ENCODE assay signal across 15 cellular contexts in the genomic region with DNA sequence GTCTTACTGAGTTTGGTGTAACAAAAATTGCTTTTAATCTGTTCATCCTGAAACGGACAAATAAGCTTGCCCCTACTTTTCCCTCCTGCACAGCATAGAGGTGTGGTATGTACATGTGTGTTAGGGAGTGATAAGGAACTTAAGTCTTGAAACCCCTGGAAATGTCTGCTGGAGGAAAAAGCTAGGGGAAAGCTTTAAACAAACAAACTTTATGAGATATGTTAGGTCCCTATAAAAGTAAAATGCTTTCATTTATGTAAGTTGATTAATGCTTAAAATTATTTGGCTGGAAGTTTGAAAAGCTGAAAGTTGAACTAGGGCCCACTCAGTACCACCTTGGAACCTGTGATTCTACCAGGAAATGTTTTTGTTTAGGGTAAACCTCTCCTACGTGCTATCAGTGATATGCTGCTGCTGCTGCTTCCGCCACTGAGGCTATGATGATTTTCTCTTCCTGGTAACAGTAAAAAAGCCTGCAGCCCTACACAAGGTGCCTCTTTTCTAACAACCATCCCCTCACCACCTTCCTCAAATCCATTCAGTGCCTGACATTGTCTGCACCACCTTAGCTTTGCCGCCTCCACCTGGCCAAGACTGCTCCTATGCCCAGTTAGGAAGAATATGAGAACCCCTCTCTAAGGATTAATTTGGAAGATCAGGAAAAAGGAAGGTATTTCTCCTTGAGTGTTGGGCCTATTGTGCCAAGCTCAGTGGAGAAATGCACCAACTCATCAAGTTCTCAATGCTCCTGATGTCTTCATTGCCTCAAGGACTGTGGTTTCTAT. TPM values are rescaled to one million over a fixed set of nuclear protein-coding genes. Genes with fewer than 3 reads are reported as not detected.
DNase-seq lines count a peak whose midpoint lies in the region; ATAC-seq and TF ChIP-seq lines count a peak whose summit lies in the region.
"Had no signal": no experiment of that assay in that cellular context is flagged by ENCODE, and none has a peak within 500 bp of the region (broad histone marks: within the 10 kb centered on the region; RNA-seq: fewer than 3 reads in every experiment).

No MANE protein-coding gene starts in this region.

- no peaks in the 10 kb centered on the region for H3K9me3 ChIP-seq in neural progenitor cell (ENCODE audit: low read depth)
- H3K9me3 ChIP-seq in testis: no peaks in the 10 kb centered on the region
- H3K9me3 ChIP-seq: A549, adrenal gland, transverse colon had no signal

- ATAC-seq in activated naive CD8-positive, alpha-beta T cell treated with anti-CD3 and anti-CD28 coated beads, Interleukin-2, amount 50 U/mL, for 24 hours: no peak
- ATAC-seq in stimulated activated memory B cell treated with anti-CD40 and anti-IgM and Interleukin-4, amounts not matched to agents 10 μg/mL and 1 μg/mL and 100 μg/mL, for 72 hours: no peak
- ATAC-seq: A549 had no signal

- TF ChIP-seq CTCF in LNCaP clone FGC (IDR thresholded peaks at IDR 0.05; ENCODE audit: control insufficient read depth, extremely low read depth, insufficient read depth) (peak; percentile 34), neural progenitor cell (IDR thresholded peaks at IDR 0.05) (no peak), testis (IDR thresholded peaks at IDR 0.05) (no peak)

- H3K4me1 Mint-ChIP-seq in T-helper 2 cell treated with Interferon-gamma antibody and Interleukin-4, amounts not matched to agents 5 μg/mL and 100 μg/mL, for 36 hours (ENCODE audit: low read depth): peaks cover 54% of the 10 kb centered on the region
- peaks cover 56% of the 10 kb centered on the region for H3K4me1 Mint-ChIP-seq in activated naive CD8-positive, alpha-beta T cell treated with anti-CD3 and anti-CD28 coated beads, Interleukin-2, amount 50 U/mL, for 24 hours
- peaks cover 24% of the 10 kb centered on the region for H3K4me1 Mint-ChIP-seq in neural progenitor cell
- H3K4me1 Mint-ChIP-seq in stimulated activated memory B cell treated with anti-CD40 and anti-IgM and Interleukin-4, amounts not matched to agents 10 μg/mL and 1 μg/mL and 100 μg/mL, for 72 hours: peaks cover 19% of the 10 kb centered on the region

- H3K79me2 ChIP-seq in neural progenitor cell (ENCODE audit: low read depth): peaks cover 31% of the 10 kb centered on the region

- peaks cover 16% of the 10 kb centered on the region for H4K20me1 ChIP-seq in neural progenitor cell (ENCODE audit: low read depth)

- no peak for TF ChIP-seq POLR2A in testis (IDR thresholded peaks at IDR 0.05)

- H3K4me1 ChIP-seq in neural progenitor cell (peaks cover 21% of the 10 kb centered on the region), testis (peaks cover 11% of the 10 kb centered on the region)

- H3K36me3 Mint-ChIP-seq in T-helper 2 cell treated with Interferon-gamma antibody and Interleukin-4, amounts not matched to agents 5 μg/mL and 100 μg/mL, for 36 hours (ENCODE audit: low read depth): peaks cover 10% of the 10 kb centered on the region
- peaks cover 11% of the 10 kb centered on the region for H3K36me3 Mint-ChIP-seq in activated naive CD8-positive, alpha-beta T cell treated with anti-CD3 and anti-CD28 coated beads, Interleukin-2, amount 50 U/mL, for 24 hours (ENCODE audit: low read depth)
- peaks cover 6% of the 10 kb centered on the region for H3K36me3 Mint-ChIP-seq in neural progenitor cell
- H3K36me3 Mint-ChIP-seq in stimulated activated memory B cell treated with anti-CD40 and anti-IgM and Interleukin-4, amounts not matched to agents 10 μg/mL and 1 μg/mL and 100 μg/mL, for 72 hours: peaks cover 4% of the 10 kb centered on the region

- H3K4me3 ChIP-seq in LNCaP clone FGC (ENCODE audit: low read depth, low read length) (no peak overlapping the region), neural progenitor cell (no peak overlapping the region), testis (no peak overlapping the region)
- H3K4me3 ChIP-seq: A549, adrenal gland, transverse colon had no signal

- H3K4me3 Mint-ChIP-seq in T-helper 2 cell treated with Interferon-gamma antibody and Interleukin-4, amounts not matched to agents 5 μg/mL and 100 μg/mL, for 36 hours: peak overlapping the region; percentile 57
- H3K4me3 Mint-ChIP-seq in activated naive CD8-positive, alpha-beta T cell treated with anti-CD3 and anti-CD28 coated beads, Interleukin-2, amount 50 U/mL, for 24 hours: peak overlapping the region; percentile 59
- H3K4me3 Mint-ChIP-seq in neural progenitor cell: peak overlapping the region; percentile 5
- H3K4me3 Mint-ChIP-seq in stimulated activated memory B cell treated with anti-CD40 and anti-IgM and Interleukin-4, amounts not matched to agents 10 μg/mL and 1 μg/mL and 100 μg/mL, for 72 hours: no peak overlapping the region
- H3K4me3 Mint-ChIP-seq: dendritic cell treated with granulocyte-macrophage colony-stimulating factor and Interleukin-4, amounts not matched to agents 40 ng/mL and 50 ng/mL, for 4 days had no signal

- no peaks in the 10 kb centered on the region for H3K9me3 Mint-ChIP-seq in T-helper 2 cell treated with Interferon-gamma antibody and Interleukin-4, amounts not matched to agents 5 μg/mL and 100 μg/mL, for 36 hours
- H3K9me3 Mint-ChIP-seq in activated naive CD8-positive, alpha-beta T cell treated with anti-CD3 and anti-CD28 coated beads, Interleukin-2, amount 50 U/mL, for 24 hours: no peaks in the 10 kb centered on the region
- H3K9me3 Mint-ChIP-seq in neural progenitor cell: no peaks in the 10 kb centered on the region
- peaks cover 5% of the 10 kb centered on the region for H3K9me3 Mint-ChIP-seq in stimulated activated memory B cell treated with anti-CD40 and anti-IgM and Interleukin-4, amounts not matched to agents 10 μg/mL and 1 μg/mL and 100 μg/mL, for 72 hours

- no peaks in the 10 kb centered on the region for H3K36me3 ChIP-seq in neural progenitor cell
- H3K36me3 ChIP-seq in testis (ENCODE audit: low read depth, missing control alignments): no peaks in the 10 kb centered on the region
- H3K36me3 ChIP-seq: adrenal gland, transverse colon had no signal

- peaks cover 30% of the 10 kb centered on the region for H3F3A ChIP-seq in neural progenitor cell (ENCODE audit: low read depth)

- 65 to 72% methylated on average over 4 of the region's 4 CpGs for WGBS in testis, 2 donors

- intact Hi-C loops in testis (cut with DNase I; ENCODE audit: low total_unique reads): no loop called here

- H3K27me3 ChIP-seq in neural progenitor cell: no peaks in the 10 kb centered on the region
- H3K27me3 ChIP-seq in testis: no peaks in the 10 kb centered on the region
- H3K27me3 ChIP-seq: adrenal gland had no signal

- no peak overlapping the region for H3K27ac ChIP-seq in neural progenitor cell
- H3K27ac ChIP-seq in testis: no peak overlapping the region
- H3K27ac ChIP-seq: A549 had no signal

- DNase-seq in T-helper 2 cell treated with Interferon-gamma antibody and Interleukin-4, amounts not matched to agents 5 μg/mL and 100 μg/mL, for 36 hours (ENCODE audit: low spot score): no peak
- no peak for DNase-seq in T-helper 2 cell
- no peak for DNase-seq in LNCaP clone FGC (ENCODE audit: low read depth)
- no peak for DNase-seq in activated naive CD8-positive, alpha-beta T cell treated with anti-CD3 and anti-CD28 coated beads, Interleukin-2, amount 50 U/mL, for 24 hours
- DNase-seq in neural progenitor cell (ENCODE audit: low spot score): no peak
- no peak for DNase-seq in HK-2 (ENCODE audit: unreplicated experiment)
- no peak for DNase-seq in testis
- DNase-seq: activated CD4-positive, alpha-beta T cell treated with anti-CD3 and anti-CD28 coated beads for 4 hours; adrenal gland; NCI-H1694; NCI-H748 treated with DMSO at 0.1 percent for 48 hours; transverse colon had no signal

- H3K9ac ChIP-seq in neural progenitor cell: no peak overlapping the region

- no peak overlapping the region for H2AFZ ChIP-seq in neural progenitor cell (replicated peaks)

- no peak overlapping the region for H3K4me2 ChIP-seq in neural progenitor cell
- H3K4me2 ChIP-seq: A549 had no signal

- no peaks in the 10 kb centered on the region for H3K27me3 Mint-ChIP-seq in T-helper 2 cell treated with Interferon-gamma antibody and Interleukin-4, amounts not matched to agents 5 μg/mL and 100 μg/mL, for 36 hours (ENCODE audit: low read depth)
- H3K27me3 Mint-ChIP-seq in activated naive CD8-positive, alpha-beta T cell treated with anti-CD3 and anti-CD28 coated beads, Interleukin-2, amount 50 U/mL, for 24 hours: peaks cover 16% of the 10 kb centered on the region
- H3K27me3 Mint-ChIP-seq in neural progenitor cell (ENCODE audit: insufficient read depth, low read depth): peaks cover 2% of the 10 kb centered on the region
- peaks cover 78% of the 10 kb centered on the region for H3K27me3 Mint-ChIP-seq in stimulated activated memory B cell treated with anti-CD40 and anti-IgM and Interleukin-4, amounts not matched to agents 10 μg/mL and 1 μg/mL and 100 μg/mL, for 72 hours

- H3K27ac Mint-ChIP-seq in T-helper 2 cell treated with Interferon-gamma antibody and Interleukin-4, amounts not matched to agents 5 μg/mL and 100 μg/mL, for 36 hours: peak overlapping the region; percentile 64
- H3K27ac Mint-ChIP-seq in activated naive CD8-positive, alpha-beta T cell treated with anti-CD3 and anti-CD28 coated beads, Interleukin-2, amount 50 U/mL, for 24 hours: peak overlapping the region; percentile 100
- H3K27ac Mint-ChIP-seq in neural progenitor cell: no peak overlapping the region
- H3K27ac Mint-ChIP-seq in stimulated activated memory B cell treated with anti-CD40 and anti-IgM and Interleukin-4, amounts not matched to agents 10 μg/mL and 1 μg/mL and 100 μg/mL, for 72 hours: no peak overlapping the region
- H3K27ac Mint-ChIP-seq: dendritic cell treated with granulocyte-macrophage colony-stimulating factor and Interleukin-4, amounts not matched to agents 40 ng/mL and 50 ng/mL, for 4 days had no signal

RNA-seq across cellular contexts. Expression of a gene that starts 2.5 kb away (rescaled TPM):
- total RNA-seq in neural progenitor cell (ENCODE audit: low replicate concordance): 190 and 209 TPM in 2 replicates
- total RNA-seq in testis: 100 to 1,000 TPM; 193 to 228 TPM
- 31.8 TPM for polyA plus RNA-seq in testis (ENCODE audit: insufficient read depth, low read depth, low replicate concordance)

Comparison
In these comparisons a context has a peak if more than half of its experiments do, and no peak if none do; other contexts are left out.
1. H3K27ac Mint-ChIP-seq: peak in T-helper 2 cell treated with Interferon-gamma antibody and Interleukin-4, amounts not matched to agents 5 μg/mL and 100 μg/mL, for 36 hours (single experiment) and activated naive CD8-positive, alpha-beta T cell treated with anti-CD3 and anti-CD28 coated beads, Interleukin-2, amount 50 U/mL, for 24 hours (single experiment); none in neural progenitor cell (single experiment) and stimulated activated memory B cell treated with anti-CD40 and anti-IgM and Interleukin-4, amounts not matched to agents 10 μg/mL and 1 μg/mL and 100 μg/mL, for 72 hours (single experiment).